Comparison of ENCODE assay signal across 11 cellular contexts in the genomic region with DNA sequence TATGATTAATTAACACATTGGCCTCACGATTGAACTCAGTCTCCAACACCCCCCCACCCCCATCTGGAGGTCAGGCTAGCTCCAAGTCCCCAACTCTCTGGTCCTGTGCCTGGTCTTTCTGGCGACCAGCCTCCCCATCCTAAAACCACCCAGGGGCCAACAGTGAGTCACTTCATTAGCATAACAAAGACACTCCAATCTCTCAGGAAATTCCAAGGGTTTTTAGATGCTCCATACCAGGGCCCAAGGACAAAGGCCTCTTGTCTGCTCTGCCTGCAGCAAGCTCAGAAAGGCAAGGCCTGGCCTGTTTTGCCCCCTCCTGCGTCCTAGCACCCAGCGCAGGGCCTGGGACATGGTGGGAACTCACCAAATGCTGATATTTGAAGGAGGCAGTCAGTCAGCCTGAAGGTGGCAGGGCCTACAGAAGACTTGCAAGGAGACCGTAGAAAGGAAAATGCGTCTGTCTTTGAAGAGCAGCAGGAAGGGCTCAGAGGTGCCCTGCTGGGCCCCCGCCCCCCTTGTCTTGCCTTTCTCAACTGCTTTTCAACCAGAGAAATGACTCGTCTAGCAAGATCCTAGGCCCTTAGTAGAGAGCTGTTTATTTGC.
A peak's percentile ranks its signal among the peaks of the same experiment; 100 is the strongest.
DNase-seq lines count a peak whose midpoint lies in the region; ATAC-seq, FAIRE-seq and TF ChIP-seq lines count a peak whose summit lies in the region.
"Had no signal": no experiment of that assay in that cellular context is flagged by ENCODE, and none has a peak within 500 bp of the region (broad histone marks: within the 10 kb centered on the region; RNA-seq: fewer than 3 reads in every experiment).

No MANE protein-coding gene starts in this region.

- H3K9ac ChIP-seq in Karpas-422 (ENCODE audit: low read length), result no peak overlapping the region
- H3K9ac ChIP-seq: KMS-11 had no signal

- TF ChIP-seq POLR2A in thyroid gland (IDR thresholded peaks at IDR 0.05), result no peak

- no peaks in the 10 kb centered on the region for H3K79me2 ChIP-seq in Karpas-422 (ENCODE audit: low read length)

- H3K9me3 ChIP-seq in SJCRH30 (replicated peaks), result no peaks in the 10 kb centered on the region
- H3K9me3 ChIP-seq in Karpas-422 (ENCODE audit: low read length), result no peaks in the 10 kb centered on the region
- no peaks in the 10 kb centered on the region for H3K9me3 ChIP-seq in thyroid gland

- no peaks in the 10 kb centered on the region for H3K9me2 ChIP-seq in Karpas-422 (replicated peaks; ENCODE audit: insufficient read depth, low read length)

- H3K4me3 ChIP-seq in SJCRH30, result no peak overlapping the region
- no peak overlapping the region for H3K4me3 ChIP-seq in fibroblast of villous mesenchyme (ENCODE audit: low read depth, low read length)
- no peak overlapping the region for H3K4me3 ChIP-seq in Karpas-422 (ENCODE audit: low read length)
- no peak overlapping the region for H3K4me3 ChIP-seq in thyroid gland (replicated peaks in 1 of 3)
- H3K4me3 ChIP-seq: tibial artery had no signal

- H3K27me3 ChIP-seq in SJCRH30 (peaks cover 15% of the 10 kb centered on the region), Karpas-422 (ENCODE audit: low read length) (no peaks in the 10 kb centered on the region), thyroid gland (no peaks in the 10 kb centered on the region)

- H3K4me1 ChIP-seq in SJCRH30, result peaks cover 4% of the 10 kb centered on the region; the same call in 1 of the 2 replicates
- no peaks in the 10 kb centered on the region for H3K4me1 ChIP-seq in Karpas-422 (ENCODE audit: low read length)
- H3K4me1 ChIP-seq in thyroid gland, result no peaks in the 10 kb centered on the region

- peak; percentile 93 for FAIRE-seq in G401.6 (lab: Jason Lieb, UNC)

- WGBS in thyroid gland, 2 donors, result 39 to 46% methylated on average over 8 of the region's 8 CpGs

- H3K4me2 ChIP-seq in Karpas-422 (ENCODE audit: low read depth, low read length, poor library complexity, severe bottlenecking), result no peak overlapping the region
- H3K4me2 ChIP-seq: KMS-11 had no signal

- H3K36me3 ChIP-seq in SJCRH30 (no peaks in the 10 kb centered on the region), Karpas-422 (ENCODE audit: insufficient read depth, low read length) (no peaks in the 10 kb centered on the region), thyroid gland (no peaks in the 10 kb centered on the region)
- H3K36me3 ChIP-seq: tibial artery had no signal

- no peak for TF ChIP-seq CTCF in fibroblast of villous mesenchyme (IDR thresholded peaks at IDR 0.05; ENCODE audit: insufficient read depth, low read depth, low read length)
- TF ChIP-seq CTCF in thyroid gland (IDR thresholded peaks at IDR 0.05), result no peak

- no peak overlapping the region for H3K27ac ChIP-seq in SJCRH30
- H3K27ac ChIP-seq in Karpas-422 (ENCODE audit: low read length), result no peak overlapping the region
- H3K27ac ChIP-seq in thyroid gland, result no peak overlapping the region
- H3K27ac ChIP-seq: KMS-11, tibial artery had no signal

- no peaks in the 10 kb centered on the region for H4K20me1 ChIP-seq in Karpas-422 (ENCODE audit: insufficient read depth, low read depth, low read length)

- intact Hi-C loops in thyroid gland (cut with DNase I), result no loop called here

- DNase-seq in SJCRH30 (peak; percentile 17 to 36), fibroblast of villous mesenchyme (ENCODE audit: low read depth) (peak; percentile 2), putamen (ENCODE audit: low spot score) (peak; percentile 27), Karpas-422 (no peak), thyroid gland (no peak), NCI-H2081 treated with DMSO at 0.1 percent for 48 hours (lab: John Stamatoyannopoulos, UW) (no peak)
- DNase-seq: PC-3 had no signal

- no peak overlapping the region for H2AFZ ChIP-seq in Karpas-422 (ENCODE audit: low read length)

- ATAC-seq in HG03196 (IDR thresholded peaks at IDR 0.05; ENCODE audit: unreplicated experiment), result no peak
- ATAC-seq: PC-3 had no signal

Comparison
In these comparisons a context has a peak if more than half of its experiments do, and no peak if none do; other contexts are left out.
1. DNase-seq: peak in SJCRH30 (2 of 2), fibroblast of villous mesenchyme (single experiment) and putamen (single experiment); none in Karpas-422 (single experiment), thyroid gland (0 of 2) and NCI-H2081 treated with DMSO at 0.1 percent for 48 hours (single experiment).